31 cellular contexts compared by ENCODE assay signal in the genomic region with DNA sequence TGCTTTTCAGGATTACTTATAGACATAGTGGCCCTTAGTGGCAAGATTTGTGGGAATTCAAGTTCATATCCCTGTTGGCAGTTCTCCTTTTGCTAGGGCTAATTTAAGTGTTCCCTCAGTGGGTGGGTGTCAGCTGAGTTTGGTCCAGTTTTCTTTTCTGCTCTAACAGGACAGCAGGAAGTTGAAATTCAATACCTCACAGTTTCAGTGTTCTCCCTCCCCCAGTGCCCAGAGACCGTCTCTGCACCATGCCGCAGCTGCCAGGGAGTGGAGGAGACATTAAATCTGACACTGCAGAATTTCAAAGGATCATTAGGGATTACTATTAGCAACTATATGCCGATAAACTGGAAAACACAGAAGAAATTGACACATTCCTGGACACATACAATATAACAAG. TPM values are rescaled to one million over a fixed set of nuclear protein-coding genes. Genes with fewer than 3 reads are reported as not detected.
DNase-seq lines count a peak whose midpoint lies in the region; ATAC-seq, FAIRE-seq and TF ChIP-seq lines count a peak whose summit lies in the region.
"Had no signal": no experiment of that assay in that cellular context is flagged by ENCODE, and none has a peak within 500 bp of the region (broad histone marks: within the 10 kb centered on the region; RNA-seq: fewer than 3 reads in every experiment).

No MANE protein-coding gene starts in this region.

- no peak overlapping the region for H2BK15ac ChIP-seq in mesendoderm (replicated peaks; ENCODE audit: low read depth)

- H3K18ac ChIP-seq in mesendoderm (ENCODE audit: low read length) = no peak overlapping the region

- H3K4me1 ChIP-seq in SJCRH30 (0 out of 2 replicates have a peak, but pooled peaks cover 3% of the 10 kb centered on the region), mesendoderm (ENCODE audit: control insufficient read depth, low read depth, low read length) (no peaks in the 10 kb centered on the region)
- H3K4me1 ChIP-seq: Caco-2, left ventricle myocardium inferior, psoas muscle had no signal

- TF ChIP-seq CTCF in GM13977 (IDR thresholded peaks at IDR 0.05; ENCODE audit: extremely low read depth, insufficient read depth, missing control alignments) = no peak

- H3K23ac ChIP-seq in mesendoderm (ENCODE audit: low read length) = no peak overlapping the region

- no peaks in the 10 kb centered on the region for H3K9me3 ChIP-seq in SJCRH30 (replicated peaks)
- H3K9me3 ChIP-seq: Caco-2, left ventricle myocardium inferior, psoas muscle had no signal

- H3K56ac ChIP-seq in mesendoderm (ENCODE audit: low read length) = no peak overlapping the region

- FAIRE-seq in urothelium cell line (lab: Jason Lieb, UNC) = no peak

- peak overlapping the region; percentile 39 for H3K27ac ChIP-seq in SJCRH30
- H3K27ac ChIP-seq in mesendoderm (ENCODE audit: low read depth, low read length) = no peak overlapping the region
- H3K27ac ChIP-seq: epithelial cell of prostate, left ventricle myocardium inferior, psoas muscle had no signal

- no peak overlapping the region for H3K9ac ChIP-seq in mesendoderm (ENCODE audit: low read length)

- ATAC-seq in GM21717 (IDR thresholded peaks at IDR 0.05; ENCODE audit: unreplicated experiment) (no peak), HG02678 (IDR thresholded peaks at IDR 0.05; ENCODE audit: unreplicated experiment) (no peak)
- ATAC-seq: psoas muscle; stimulated activated effector memory CD8-positive, alpha-beta T cell treated with anti-CD3 and anti-CD28 coated beads, Interleukin-12 subunit alpha, Interleukin-12 subunit beta, amount 100 ng/mL, for 72 hours; T-cell; WTC11 had no signal

- H3K27me3 ChIP-seq in H7 (ENCODE audit: control insufficient read depth, insufficient read depth, low read length) (no peaks in the 10 kb centered on the region), SJCRH30 (no peaks in the 10 kb centered on the region), mesendoderm (ENCODE audit: insufficient read depth, low read length, poor library complexity) (no peaks in the 10 kb centered on the region)

- no peaks in the 10 kb centered on the region for H3K79me1 ChIP-seq in mesendoderm (ENCODE audit: low read length)

- no peak overlapping the region for H2AK5ac ChIP-seq in mesendoderm (ENCODE audit: low read length)

- no peak overlapping the region for H2BK120ac ChIP-seq in mesendoderm (ENCODE audit: low read depth, low read length)

- no CpG with 5 or more reads among the region's 3 CpGs for WGBS in mesendoderm (ENCODE audit: extremely low coverage, insufficient coverage, low lambda C conversion rate)

- no peak overlapping the region for H2BK5ac ChIP-seq in mesendoderm (ENCODE audit: low read length)

- H4K8ac ChIP-seq in mesendoderm (ENCODE audit: low read depth, low read length) = no peak overlapping the region

- H3K4me3 ChIP-seq in H7 (ENCODE audit: insufficient read depth, low read depth, low read length) = no peak overlapping the region
- peak overlapping the region; percentile 22 for H3K4me3 ChIP-seq in SJCRH30
- H3K4me3 ChIP-seq in mesendoderm (ENCODE audit: low read length) = no peak overlapping the region
- H3K4me3 ChIP-seq: left ventricle myocardium inferior, psoas muscle had no signal

- in situ Hi-C loops in GM13977 (cut with MboI; ENCODE audit: low pct_unique_long_range_greater_than_20kb, low sequenced_read_pairs, unreplicated experiment) = no loop called here

- DNase-seq in H7 = peak; percentile 11
- peak; percentile 62 to 79 for DNase-seq in SJCRH30
- DNase-seq in mesendoderm = peak; percentile 10
- DNase-seq in urothelium cell line (ENCODE audit: low spot score) = peak; percentile 0
- no peak for DNase-seq in GM13977 (ENCODE audit: low spot score)
- DNase-seq: activated CD4-positive, alpha-beta T cell treated with anti-CD3 and anti-CD28 coated beads, Interleukin-2, amount 10 ng/mL, durations not matched to agents 7 days and 5 days; activated effector memory CD4-positive, alpha-beta T cell treated with Interleukin-2 at 50 U/mL for 16 hours; activated naive CD8-positive, alpha-beta T cell treated with anti-CD3 and anti-CD28 coated beads, Interleukin-2, amount 10 ng/mL, durations not matched to agents 7 days and 5 days; activated T-cell treated with anti-CD3 and anti-CD28 coated beads, Interleukin-2, amount 50 U/mL, for 1 hour; aorta; C1 segment of cervical spinal cord; Caco-2; effector CD8-positive, alpha-beta T cell; GOT3; islet precursor cell; KG1; left ventricle myocardium inferior; MM.1S; NCI-H1930; NCI-H774; psoas muscle; T-cell; trophoblast cell had no signal

- no peaks in the 10 kb centered on the region for H3K79me2 ChIP-seq in mesendoderm (ENCODE audit: control insufficient read depth, insufficient read depth, low read length)

- no peaks in the 10 kb centered on the region for H3K36me3 ChIP-seq in H7 (replicated peaks; ENCODE audit: control insufficient read depth, insufficient read depth, low read length)
- no peaks in the 10 kb centered on the region for H3K36me3 ChIP-seq in SJCRH30
- no peaks in the 10 kb centered on the region for H3K36me3 ChIP-seq in mesendoderm (ENCODE audit: control insufficient read depth, insufficient read depth, low read length)
- H3K36me3 ChIP-seq: left ventricle myocardium inferior had no signal

- H3K4ac ChIP-seq in mesendoderm (ENCODE audit: low read depth, low read length) = no peak overlapping the region

- no peak overlapping the region for H4K5ac ChIP-seq in mesendoderm (ENCODE audit: low read length)

- no peak overlapping the region for H3K4me2 ChIP-seq in mesendoderm (ENCODE audit: low read length)

RNA-seq across cellular contexts. Expression of gene UBE2NL, which starts 50.7 kb away (rescaled TPM):
- not detected in 2 replicates for total RNA-seq in H7 (2014; rRNA removed; shearing (Covaris generic))
- total RNA-seq in SJCRH30 (2014; rRNA removed; shearing (Covaris generic)) = 0.48 and 0.87 TPM in 2 replicates
- polyA plus RNA-seq in mesendoderm (2013, experiment 1 of 2) = not detected
- not detected for polyA plus RNA-seq in mesendoderm (2013, experiment 2 of 2)
- total RNA-seq: activated CD4-positive, alpha-beta T cell treated with anti-CD3 and anti-CD28 coated beads, Interleukin-2, amount 10 ng/mL, durations not matched to agents 7 days and 5 days; activated CD8-positive, alpha-beta memory T cell treated with anti-CD3 and anti-CD28 coated beads for 36 hours; activated naive CD8-positive, alpha-beta T cell treated with anti-CD3 and anti-CD28 coated beads, Interleukin-2, amount 10 ng/mL, durations not matched to agents 7 days and 5 days; aorta; Caco-2; left ventricle myocardium inferior; psoas muscle; SK-MEL-5; subcutaneous adipose tissue; T-cell; WTC11 had no signal
- polyA plus RNA-seq: aorta, psoas muscle had no signal
